In genomic region chr10:35210961-35211360, GRCh38 we compare ENCODE assay signal across 1 cellular context.
TF ChIP-seq lines count a peak whose summit lies in the region.

No MANE protein-coding gene starts in this region.

TF ChIP-seq in IMR-90, 13 proteins besides CTCF, POLR2A, EP300 and RAD21 (continued from another document):
- TF ChIP-seq ELK1 (IDR thresholded peaks at IDR 0.05; ENCODE audit: borderline replicate concordance, low read depth, low read length) (no peak), MXI1 (IDR thresholded peaks at IDR 0.05; ENCODE audit: borderline replicate concordance, low read depth, low read length) (no peak), SMC3 (IDR thresholded peaks at IDR 0.05; ENCODE audit: low read depth, low read length) (no peak), BHLHE40 (IDR thresholded peaks at IDR 0.05; ENCODE audit: low read depth, low read length) (no peak), RFX5 (IDR thresholded peaks at IDR 0.05; ENCODE audit: low read depth, low read length) (no peak), CEBPB (IDR thresholded peaks at IDR 0.05; ENCODE audit: low read depth, low read length) (no peak), MAFK (IDR thresholded peaks at IDR 0.05; ENCODE audit: low read depth, low read length) (no peak)
